Comparison of ENCODE assay signal across 15 cellular contexts in genomic region chr18:35524236-35524635, GRCh38. TPM values are rescaled to one million over a fixed set of nuclear protein-coding genes. Genes with fewer than 3 reads are reported as not detected.
A peak's percentile ranks its signal among the peaks of the same experiment; 100 is the strongest.
DNase-seq lines count a peak whose midpoint lies in the region; ATAC-seq, FAIRE-seq and TF ChIP-seq lines count a peak whose summit lies in the region.
"Had no signal": no experiment of that assay in that cellular context is flagged by ENCODE, and none has a peak within 500 bp of the region (broad histone marks: within the 10 kb centered on the region; RNA-seq: fewer than 3 reads in every experiment).

No MANE protein-coding gene starts in this region.

- H3K4me3 Mint-ChIP-seq in activated T-helper 2 cell treated with anti-CD3 and anti-CD28 coated beads, Interferon-gamma antibody, Interleukin-2, Interleukin-4, amounts not matched to agents 10 μg/mL and 5 μg/mL and 100 μg/mL, durations not matched to agents 14 hours and 24 hours and 36 hours (ENCODE audit: low read depth) = no peak overlapping the region
- H3K4me3 Mint-ChIP-seq: activated CD4-positive, alpha-beta memory T cell treated with anti-CD3 and anti-CD28 coated beads for 36 hours; effector memory CD8-positive, alpha-beta T cell had no signal

- no peaks in the 10 kb centered on the region for H3K36me3 Mint-ChIP-seq in activated T-helper 2 cell treated with anti-CD3 and anti-CD28 coated beads, Interferon-gamma antibody, Interleukin-2, Interleukin-4, amounts not matched to agents 10 μg/mL and 5 μg/mL and 100 μg/mL, durations not matched to agents 14 hours and 24 hours and 36 hours (ENCODE audit: low read depth)

- peaks cover 13% of the 10 kb centered on the region for H3K27me3 Mint-ChIP-seq in activated T-helper 2 cell treated with anti-CD3 and anti-CD28 coated beads, Interferon-gamma antibody, Interleukin-2, Interleukin-4, amounts not matched to agents 10 μg/mL and 5 μg/mL and 100 μg/mL, durations not matched to agents 14 hours and 24 hours and 36 hours (ENCODE audit: low read depth)

- peaks cover 13 to 36% of the 10 kb centered on the region in 2 donors for H3K4me1 ChIP-seq in adrenal gland (replicated peaks in 1 of 2)
- H3K4me1 ChIP-seq in pancreas = peaks cover 0 to 6% (median 0%) of the 10 kb centered on the region in 3 donors

- H3K27ac Mint-ChIP-seq in activated T-helper 2 cell treated with anti-CD3 and anti-CD28 coated beads, Interferon-gamma antibody, Interleukin-2, Interleukin-4, amounts not matched to agents 10 μg/mL and 5 μg/mL and 100 μg/mL, durations not matched to agents 14 hours and 24 hours and 36 hours = no peak overlapping the region
- H3K27ac Mint-ChIP-seq: activated CD4-positive, alpha-beta memory T cell treated with anti-CD3 and anti-CD28 coated beads for 36 hours had no signal

- no peak overlapping the region for H3K4me3 ChIP-seq in adrenal gland
- no peak overlapping the region for H3K4me3 ChIP-seq in pancreas
- H3K4me3 ChIP-seq: transverse colon had no signal

- DNase-seq in CD1c-positive myeloid dendritic cell (ENCODE audit: extremely low spot score) (peak; percentile 52), adrenal gland (peak; percentile 31 to 65 (median 40)), left ventricle myocardium superior (peak; percentile 47), pancreas (peak in 1 of 6 donors; percentile 33), inferior parietal cortex (ENCODE audit: extremely low spot score) (no peak)
- no peak for DNase-seq in activated T-helper 2 cell treated with anti-CD3 and anti-CD28 coated beads, Interferon-gamma antibody, Interleukin-2, Interleukin-4, amounts not matched to agents 10 μg/mL and 5 μg/mL and 100 μg/mL, durations not matched to agents 14 hours and 24 hours and 36 hours (ENCODE audit: low spot score)
- DNase-seq: activated CD4-positive, alpha-beta memory T cell treated with anti-CD3 and anti-CD28 coated beads for 36 hours; activated gamma-delta T cell; effector memory CD8-positive, alpha-beta T cell; NCI-H1930; T-helper 9 cell; transverse colon had no signal

- peak overlapping the region in 2 of 5 donors; percentile 17 to 67 for H3K27ac ChIP-seq in adrenal gland
- no peak overlapping the region for H3K27ac ChIP-seq in pancreas
- H3K27ac ChIP-seq: transverse colon had no signal

- H3K9me3 Mint-ChIP-seq in activated T-helper 2 cell treated with anti-CD3 and anti-CD28 coated beads, Interferon-gamma antibody, Interleukin-2, Interleukin-4, amounts not matched to agents 10 μg/mL and 5 μg/mL and 100 μg/mL, durations not matched to agents 14 hours and 24 hours and 36 hours = no peaks in the 10 kb centered on the region
- H3K9me3 Mint-ChIP-seq: activated CD4-positive, alpha-beta memory T cell treated with anti-CD3 and anti-CD28 coated beads for 36 hours; effector memory CD8-positive, alpha-beta T cell had no signal

- TF ChIP-seq POLR2A in adrenal gland (IDR thresholded peaks at IDR 0.05) = no peak

- TF ChIP-seq CTCF in adrenal gland (IDR thresholded peaks at IDR 0.05) (no peak), pancreas (IDR thresholded peaks at IDR 0.05) (no peak)

- FAIRE-seq in pancreas (lab: Jason Lieb, UNC) = no peak

- H3K27me3 ChIP-seq in adrenal gland (no peaks in the 10 kb centered on the region), pancreas (no peaks in the 10 kb centered on the region)
- H3K27me3 ChIP-seq: transverse colon had no signal

- 47 to 73% (median 65%) methylated on average over 5 of the region's 5 CpGs for WGBS in adrenal gland, 4 donors
- WGBS in pancreas, 2 donors = 71 to 76% methylated on average over 5 of the region's 5 CpGs

- ATAC-seq in left ventricle myocardium superior = peak; percentile 38
- peak in 3 of 4 donors; percentile 20 to 65 (median 62) for ATAC-seq in pancreas
- no peak for ATAC-seq in GM21786 (IDR thresholded peaks at IDR 0.05; ENCODE audit: unreplicated experiment)
- ATAC-seq in GM18868 (IDR thresholded peaks at IDR 0.05; ENCODE audit: unreplicated experiment) = no peak
- ATAC-seq: effector memory CD8-positive, alpha-beta T cell; left colon had no signal

- H3K36me3 ChIP-seq in adrenal gland (replicated peaks in 1 of 2) (no peaks in the 10 kb centered on the region), pancreas (no peaks in the 10 kb centered on the region)
- H3K36me3 ChIP-seq: transverse colon had no signal

- no peaks in the 10 kb centered on the region for H3K9me3 ChIP-seq in adrenal gland (replicated peaks in 1 of 3)
- H3K9me3 ChIP-seq in pancreas = no peaks in the 10 kb centered on the region
- H3K9me3 ChIP-seq: transverse colon had no signal

- intact Hi-C loops in adrenal gland (cut with DNase I) (no loop called here), left ventricle myocardium superior (cut with micrococcal nuclease) (no loop called here), pancreas (cut with DNase I) (no loop called here)
- intact Hi-C loops in activated T-helper 2 cell treated with anti-CD3 and anti-CD28 coated beads, Interferon-gamma antibody, Interleukin-2, Interleukin-4, amounts not matched to agents 10 μg/mL and 5 μg/mL and 100 μg/mL, durations not matched to agents 14 hours and 24 hours and 36 hours (cut with micrococcal nuclease) = no loop called here

- H3K4me1 Mint-ChIP-seq in activated T-helper 2 cell treated with anti-CD3 and anti-CD28 coated beads, Interferon-gamma antibody, Interleukin-2, Interleukin-4, amounts not matched to agents 10 μg/mL and 5 μg/mL and 100 μg/mL, durations not matched to agents 14 hours and 24 hours and 36 hours (ENCODE audit: low read depth) = peaks cover 3% of the 10 kb centered on the region

RNA-seq across cellular contexts. Expression of gene INO80C, which starts 26.5 kb away (rescaled TPM):
- total RNA-seq in adrenal gland = 10 to 100 TPM in 4 of 8 donors, 1 to 10 TPM in 4; 3.6 to 29.6 (median 14.5) TPM
- 10 to 100 TPM; 19.2 to 25.6 (median 25.3) TPM for polyA plus RNA-seq in adrenal gland
- 24.9 TPM for total RNA-seq in left ventricle myocardium superior
- 10 to 100 TPM in 2 of 6 donors, 1 to 10 TPM in 4; 6.1 to 12.1 (median 9.0) TPM for total RNA-seq in pancreas
- polyA plus RNA-seq in pancreas = 10 to 100 TPM; 17.1 to 25.6 TPM
- 34.9 and 35.9 TPM in 2 replicates for total RNA-seq in activated T-helper 2 cell treated with anti-CD3 and anti-CD28 coated beads, Interferon-gamma antibody, Interleukin-2, Interleukin-4, amounts not matched to agents 10 μg/mL and 5 μg/mL and 100 μg/mL, durations not matched to agents 14 hours and 24 hours and 36 hours

RNA-seq across cellular contexts. Expression of gene GALNT1, which starts 57.3 kb away (rescaled TPM):
- total RNA-seq in adrenal gland (10 to 100 TPM; 26.0 to 75.2 (median 65.4) TPM), left ventricle myocardium superior (47.0 TPM), pancreas (10 to 100 TPM; 22.6 to 59.6 (median 31.4) TPM)
- polyA plus RNA-seq in adrenal gland (10 to 100 TPM in 2 of 3 donors, 1 to 10 TPM in 1; 9.7 to 96.9 (median 10.5) TPM), pancreas (10 to 100 TPM in 1 of 2 donors, 1 to 10 TPM in 1; 6.8 to 12.5 TPM)
- total RNA-seq in activated T-helper 2 cell treated with anti-CD3 and anti-CD28 coated beads, Interferon-gamma antibody, Interleukin-2, Interleukin-4, amounts not matched to agents 10 μg/mL and 5 μg/mL and 100 μg/mL, durations not matched to agents 14 hours and 24 hours and 36 hours = 39.3 and 39.8 TPM in 2 replicates

Comparison
In these comparisons a context has a peak if more than half of its experiments do, and no peak if none do; other contexts are left out.
1. DNase-seq: peak in CD1c-positive myeloid dendritic cell (single experiment), adrenal gland (7 of 7) and left ventricle myocardium superior (single experiment); none in inferior parietal cortex (single experiment) and activated T-helper 2 cell treated with anti-CD3 and anti-CD28 coated beads, Interferon-gamma antibody, Interleukin-2, Interleukin-4, amounts not matched to agents 10 μg/mL and 5 μg/mL and 100 μg/mL, durations not matched to agents 14 hours and 24 hours and 36 hours (single experiment).
2. ATAC-seq: peak in left ventricle myocardium superior (single experiment) and pancreas (3 of 4); none in GM21786 (single experiment) and GM18868 (single experiment).